In the genomic region with DNA sequence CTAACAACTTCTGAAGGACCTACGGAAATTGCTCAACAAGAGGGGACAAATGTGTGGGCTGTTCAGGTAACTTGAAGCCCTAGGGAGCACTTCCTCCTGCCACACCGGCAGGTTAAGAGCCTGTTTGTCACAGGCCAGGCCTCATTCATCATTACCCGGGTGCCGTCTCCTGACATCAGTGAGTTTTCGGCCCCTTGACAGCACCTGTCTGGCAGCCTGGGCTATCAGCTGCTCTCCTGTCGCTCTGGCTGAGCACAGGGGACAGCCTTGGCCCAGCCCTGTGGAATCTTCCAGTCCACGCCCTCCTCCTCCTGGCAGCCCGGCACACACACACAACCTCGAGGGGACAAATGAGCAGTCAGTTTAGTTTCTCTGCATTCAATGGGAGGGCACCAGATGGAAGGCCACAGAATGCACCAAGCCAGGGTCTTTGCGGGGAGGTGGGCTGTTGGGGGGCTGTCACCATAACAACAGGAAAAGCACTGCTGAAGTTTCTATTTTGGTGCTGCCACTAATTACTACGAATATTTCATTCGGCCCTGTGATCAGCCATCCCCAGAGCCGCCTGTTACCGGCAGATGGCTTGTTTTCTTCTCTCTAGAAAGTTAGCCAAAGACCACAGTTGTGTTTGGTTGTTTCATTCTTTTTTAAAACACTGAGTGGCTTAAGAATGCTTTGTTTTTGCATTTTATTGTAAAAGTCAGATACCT, we compare ENCODE assay signal across 8 cellular contexts.
DNase-seq lines count a peak whose midpoint lies in the region; ATAC-seq and TF ChIP-seq lines count a peak whose summit lies in the region.

No MANE protein-coding gene starts in this region.

- H3K9ac ChIP-seq in PC-3 (ENCODE audit: low read length) = no peak overlapping the region

- ATAC-seq in HG02763 (IDR thresholded peaks at IDR 0.05; ENCODE audit: unreplicated experiment) = peak; percentile 67
- ATAC-seq in PC-3 = peak; percentile 61
- ATAC-seq in activated T-cell treated with anti-CD3 and anti-CD28 coated beads, Interleukin-2, amount 50 U/mL, for 4 hours = no peak

- peak overlapping the region; percentile 68 for H3K27ac Mint-ChIP-seq in mesothelial cell of epicardium

- CTCF ChIA-PET in PC-3 (lab: Charles Lee) = interaction anchor here (0.5 kb wide), 1 partner anchor 70 kb away, joined by 3 read pairs; no protein-coding TSS in a partner anchor

- BruUV-seq in PC-3 (replicated peaks; lab: Mats Ljungman, UMichigan) = no TSS peak

- H2AFZ ChIP-seq in PC-3 (ENCODE audit: low read length) = no peak overlapping the region

- peaks cover 9% of the 10 kb centered on the region for H3K36me3 Mint-ChIP-seq in mesothelial cell of epicardium
- no peaks in the 10 kb centered on the region for H3K36me3 Mint-ChIP-seq in activated T-cell treated with anti-CD3 and anti-CD28 coated beads, Interleukin-2, amount 50 U/mL, for 4 hours (ENCODE audit: insufficient read depth)

- H3K4me1 ChIP-seq in PC-3 (ENCODE audit: insufficient read depth, low read length) (no peaks in the 10 kb centered on the region), prostate gland (replicated peaks) (no peaks in the 10 kb centered on the region)

- peaks cover 27% of the 10 kb centered on the region for H3K9me3 Mint-ChIP-seq in mesothelial cell of epicardium
- H3K9me3 Mint-ChIP-seq in activated T-cell treated with anti-CD3 and anti-CD28 coated beads, Interleukin-2, amount 50 U/mL, for 4 hours = peaks cover 14% of the 10 kb centered on the region

- H3K4me3 ChIP-seq in GM06990 (replicated peaks; ENCODE audit: low read depth, low read length) (no peak overlapping the region), PC-3 (ENCODE audit: low read length) (no peak overlapping the region), foreskin fibroblast (ENCODE audit: low read depth in 1 of 2, low read length in 2 of 2) (no peak overlapping the region), prostate gland (no peak overlapping the region)

- WGBS in prostate gland = 64% methylated on average over 14 of the region's 14 CpGs

- peaks cover 7% of the 10 kb centered on the region for H3K4me1 Mint-ChIP-seq in mesothelial cell of epicardium
- peaks cover 2% of the 10 kb centered on the region for H3K4me1 Mint-ChIP-seq in activated T-cell treated with anti-CD3 and anti-CD28 coated beads, Interleukin-2, amount 50 U/mL, for 4 hours (ENCODE audit: low read depth)

- peak; percentile 69 for DNase-seq in GM06990 (ENCODE audit: extremely low read depth, insufficient read length)
- no peak for DNase-seq in PC-3
- no peak for DNase-seq in mesothelial cell of epicardium (ENCODE audit: low spot score in 2 of 2, unreplicated experiment in 2 of 2)
- DNase-seq in foreskin fibroblast = no peak
- no peak for DNase-seq in activated T-cell treated with anti-CD3 and anti-CD28 coated beads, Interleukin-2, amount 50 U/mL, for 4 hours
- no peak for DNase-seq in prostate gland (ENCODE audit: low spot score)
- no peak for DNase-seq in foreskin melanocyte

- POLR2A ChIA-PET in PC-3 (lab: Charles Lee; ENCODE audit: unreplicated experiment) = no interaction called here

- H3K27ac ChIP-seq in PC-3 (ENCODE audit: low read length) = no peak overlapping the region
- H3K27ac ChIP-seq in prostate gland = no peak overlapping the region

- H3K4me3 Mint-ChIP-seq in mesothelial cell of epicardium = no peak overlapping the region
- no peak overlapping the region for H3K4me3 Mint-ChIP-seq in activated T-cell treated with anti-CD3 and anti-CD28 coated beads, Interleukin-2, amount 50 U/mL, for 4 hours

- TF ChIP-seq CTCF in GM06990 (IDR thresholded peaks at IDR 0.05; ENCODE audit: insufficient read depth, low read length, poor library complexity, severe bottlenecking) = no peak
- TF ChIP-seq CTCF in PC-3 (conservative IDR thresholded peaks at IDR 0.05; ENCODE audit: low read depth, low read length) = no peak
- TF ChIP-seq CTCF in mesothelial cell of epicardium (IDR thresholded peaks at IDR 0.05; ENCODE audit: unreplicated experiment) = no peak
- TF ChIP-seq CTCF in foreskin fibroblast (IDR thresholded peaks at IDR 0.05; ENCODE audit: low read depth, low read length) = no peak
- TF ChIP-seq CTCF in prostate gland (IDR thresholded peaks at IDR 0.05) = no peak

- no peaks in the 10 kb centered on the region for H3F3A ChIP-seq in PC-3 (ENCODE audit: low read length, unreplicated experiment)

- no peak overlapping the region for H3K4me2 ChIP-seq in PC-3 (ENCODE audit: low read length)

- no peaks in the 10 kb centered on the region for H3K79me2 ChIP-seq in PC-3 (ENCODE audit: low read length)

- no peaks in the 10 kb centered on the region for H3K9me2 ChIP-seq in PC-3 (replicated peaks; ENCODE audit: low read length)

- H3K9me3 ChIP-seq in PC-3 (ENCODE audit: low read length) = no peaks in the 10 kb centered on the region
- no peaks in the 10 kb centered on the region for H3K9me3 ChIP-seq in prostate gland

- H4K20me1 ChIP-seq in PC-3 (ENCODE audit: low read length) = no peaks in the 10 kb centered on the region

- no peaks in the 10 kb centered on the region for H3K27me3 ChIP-seq in GM06990 (replicated peaks; ENCODE audit: control insufficient read depth, insufficient read depth, low read length)
- H3K27me3 ChIP-seq in PC-3 (ENCODE audit: low read length) = no peaks in the 10 kb centered on the region
- H3K27me3 ChIP-seq in prostate gland (replicated peaks; ENCODE audit: insufficient read depth) = no peaks in the 10 kb centered on the region

- intact Hi-C loops in PC-3 (cut with micrococcal nuclease) (no loop called here), prostate gland (cut with DNase I) (no loop called here)

- no peaks in the 10 kb centered on the region for H3K36me3 ChIP-seq in GM06990 (ENCODE audit: control insufficient read depth, insufficient read depth, low read length)
- no peaks in the 10 kb centered on the region for H3K36me3 ChIP-seq in PC-3 (ENCODE audit: low read depth, low read length)
- no peaks in the 10 kb centered on the region for H3K36me3 ChIP-seq in prostate gland

- no peaks in the 10 kb centered on the region for H3K27me3 Mint-ChIP-seq in mesothelial cell of epicardium (ENCODE audit: low read depth)
- H3K27me3 Mint-ChIP-seq in activated T-cell treated with anti-CD3 and anti-CD28 coated beads, Interleukin-2, amount 50 U/mL, for 4 hours (ENCODE audit: low read depth) = no peaks in the 10 kb centered on the region

- TF ChIP-seq POLR2A in prostate gland (IDR thresholded peaks at IDR 0.05) = no peak

Comparison
In these comparisons a context has a peak if more than half of its experiments do, and no peak if none do; other contexts are left out.
1. ATAC-seq: peak in HG02763 (single experiment) and PC-3 (single experiment); none in activated T-cell treated with anti-CD3 and anti-CD28 coated beads, Interleukin-2, amount 50 U/mL, for 4 hours (0 of 2).